27 cellular contexts compared by ENCODE assay signal in genomic region chr20:16191496-16191895, GRCh38.
"Had no signal": no experiment of that assay in that cellular context is flagged by ENCODE, and none has a peak within 500 bp of the region (broad histone marks: within the 10 kb centered on the region; RNA-seq: fewer than 3 reads in every experiment).

No MANE protein-coding gene starts in this region.

- H3K27ac ChIP-seq: adrenal gland, PC-9 had no signal

- DNase-seq: activated CD4-positive, alpha-beta T cell treated with anti-CD3 and anti-CD28 coated beads for 36 hours; activated CD4-positive, alpha-beta T cell treated with anti-CD3 and anti-CD28 coated beads, Interleukin-2, amount 10 ng/mL, durations not matched to agents 7 days and 5 days; activated CD4-positive, alpha-beta T cell treated with anti-CD3 and anti-CD28 coated beads, Interleukin-2, amount 50 U/mL, for 48 hours; activated CD8-positive, alpha-beta T cell treated with anti-CD3 and anti-CD28 coated beads, Interleukin-2, amount 10 ng/mL, durations not matched to agents 7 days and 5 days; activated gamma-delta T cell; activated naive CD4-positive, alpha-beta T cell treated with Interleukin-2 at 50 U/mL for 16 hours; activated naive CD8-positive, alpha-beta T cell treated with anti-CD3 and anti-CD28 coated beads, Interleukin-2, amount 10 ng/mL, durations not matched to agents 7 days and 5 days; activated T-cell treated with anti-CD3 and anti-CD28 coated beads, Interleukin-2, amount 50 U/mL, for 24 hours; adrenal gland; caudate nucleus; cerebellar nuclear complex; NCI-H1105; NCI-H1417 treated with DMSO at 0.1 percent for 48 hours; NCI-H1694; NCI-H1930; NCI-H510A; NCI-H526; NCI-H774; PC-9; Right ventricle myocardium superior had no signal

- H3K27me3 Mint-ChIP-seq: activated CD4-positive, alpha-beta T cell treated with anti-CD3 and anti-CD28 coated beads for 36 hours; activated CD4-positive, alpha-beta T cell treated with anti-CD3 and anti-CD28 coated beads, Interleukin-2, amount 10 ng/mL, durations not matched to agents 7 days and 5 days; activated naive CD4-positive, alpha-beta T cell treated with anti-CD3 and anti-CD28 coated beads, Interleukin-2, amount 50 U/mL, for 24 hours; activated naive CD8-positive, alpha-beta T cell treated with anti-CD3 and anti-CD28 coated beads, Interleukin-2, amount 10 ng/mL, durations not matched to agents 7 days and 5 days; activated T-cell treated with anti-CD3 and anti-CD28 coated beads, Interleukin-2, amount 50 U/mL, for 24 hours had no signal

- H3K9me3 Mint-ChIP-seq: activated CD4-positive, alpha-beta T cell treated with anti-CD3 and anti-CD28 coated beads, Interleukin-2, amount 10 ng/mL, durations not matched to agents 7 days and 5 days; activated naive CD4-positive, alpha-beta T cell treated with anti-CD3 and anti-CD28 coated beads, Interleukin-2, amount 50 U/mL, for 24 hours; activated naive CD8-positive, alpha-beta T cell treated with anti-CD3 and anti-CD28 coated beads, Interleukin-2, amount 10 ng/mL, durations not matched to agents 7 days and 5 days; activated T-helper 2 cell treated with anti-CD3 and anti-CD28 coated beads, Interferon-gamma antibody, Interleukin-2, Interleukin-4, amounts not matched to agents 10 μg/mL and 5 μg/mL and 100 μg/mL, durations not matched to agents 14 hours and 24 hours and 36 hours; T-helper 1 cell treated with Interleukin-12 subunit alpha and Interleukin-12 subunit beta and Interleukin-4 antibody, amounts not matched to agents 30 μg/mL and 1 μg/mL, for 36 hours; T-helper 2 cell treated with Interferon-gamma antibody and Interleukin-4, amounts not matched to agents 5 μg/mL and 100 μg/mL, for 36 hours; WTC11 had no signal

- H3K27me3 ChIP-seq: adrenal gland had no signal

- H3K4me3 Mint-ChIP-seq: activated CD4-positive, alpha-beta T cell treated with anti-CD3 and anti-CD28 coated beads for 36 hours; activated CD4-positive, alpha-beta T cell treated with anti-CD3 and anti-CD28 coated beads, Interleukin-2, amount 10 ng/mL, durations not matched to agents 7 days and 5 days; activated CD8-positive, alpha-beta T cell treated with anti-CD3 and anti-CD28 coated beads, Interleukin-2, amount 10 ng/mL, durations not matched to agents 7 days and 5 days; activated naive CD4-positive, alpha-beta T cell treated with anti-CD3 and anti-CD28 coated beads, Interleukin-2, amount 50 U/mL, for 24 hours; activated naive CD8-positive, alpha-beta T cell treated with anti-CD3 and anti-CD28 coated beads, Interleukin-2, amount 10 ng/mL, durations not matched to agents 7 days and 5 days; activated T-cell treated with anti-CD3 and anti-CD28 coated beads, Interleukin-2, amount 50 U/mL, for 24 hours; brain; T-helper 1 cell treated with Interleukin-12 subunit alpha and Interleukin-12 subunit beta and Interleukin-4 antibody, amounts not matched to agents 30 μg/mL and 1 μg/mL, for 36 hours; T-helper 2 cell treated with Interferon-gamma antibody and Interleukin-4, amounts not matched to agents 5 μg/mL and 100 μg/mL, for 36 hours; WTC11 had no signal

- H3K4me3 ChIP-seq: adrenal gland, PC-9 had no signal

- H3K4me1 ChIP-seq: adrenal gland had no signal

- H3K36me3 ChIP-seq: adrenal gland had no signal

- H3K4me1 Mint-ChIP-seq: activated CD4-positive, alpha-beta T cell treated with anti-CD3 and anti-CD28 coated beads for 36 hours; activated CD4-positive, alpha-beta T cell treated with anti-CD3 and anti-CD28 coated beads, Interleukin-2, amount 10 ng/mL, durations not matched to agents 7 days and 5 days; activated naive CD4-positive, alpha-beta T cell treated with anti-CD3 and anti-CD28 coated beads, Interleukin-2, amount 50 U/mL, for 24 hours; activated naive CD8-positive, alpha-beta T cell treated with anti-CD3 and anti-CD28 coated beads, Interleukin-2, amount 10 ng/mL, durations not matched to agents 7 days and 5 days had no signal

- H3K27ac Mint-ChIP-seq: activated CD4-positive, alpha-beta T cell treated with anti-CD3 and anti-CD28 coated beads for 36 hours; activated CD4-positive, alpha-beta T cell treated with anti-CD3 and anti-CD28 coated beads, Interleukin-2, amount 10 ng/mL, durations not matched to agents 7 days and 5 days; activated CD8-positive, alpha-beta T cell treated with anti-CD3 and anti-CD28 coated beads, Interleukin-2, amount 10 ng/mL, durations not matched to agents 7 days and 5 days; activated naive CD4-positive, alpha-beta T cell treated with anti-CD3 and anti-CD28 coated beads, Interleukin-2, amount 50 U/mL, for 24 hours; activated naive CD8-positive, alpha-beta T cell treated with anti-CD3 and anti-CD28 coated beads, Interleukin-2, amount 10 ng/mL, durations not matched to agents 7 days and 5 days; activated T-cell treated with anti-CD3 and anti-CD28 coated beads, Interleukin-2, amount 50 U/mL, for 24 hours; activated T-helper 2 cell treated with anti-CD3 and anti-CD28 coated beads, Interferon-gamma antibody, Interleukin-2, Interleukin-4, amounts not matched to agents 10 μg/mL and 5 μg/mL and 100 μg/mL, durations not matched to agents 14 hours and 24 hours and 36 hours; brain; T-helper 1 cell treated with Interleukin-12 subunit alpha and Interleukin-12 subunit beta and Interleukin-4 antibody, amounts not matched to agents 30 μg/mL and 1 μg/mL, for 36 hours; T-helper 2 cell treated with Interferon-gamma antibody and Interleukin-4, amounts not matched to agents 5 μg/mL and 100 μg/mL, for 36 hours; WTC11 had no signal

- H3K9me3 ChIP-seq: adrenal gland had no signal

- H2AFZ ChIP-seq: PC-9 had no signal

- ATAC-seq: activated CD4-positive, alpha-beta T cell treated with anti-CD3 and anti-CD28 coated beads for 36 hours; activated CD4-positive, CD25-positive, alpha-beta regulatory T cell treated with anti-CD3 and anti-CD28 coated beads, Interleukin-2, amount 50 U/mL, for 24 hours; activated CD8-positive, alpha-beta T cell treated with anti-CD3 and anti-CD28 coated beads, Interleukin-2, amount 10 ng/mL, durations not matched to agents 7 days and 5 days; WTC11 had no signal

- H3K4me2 ChIP-seq: PC-9 had no signal

- H3K36me3 Mint-ChIP-seq: activated naive CD4-positive, alpha-beta T cell treated with anti-CD3 and anti-CD28 coated beads, Interleukin-2, amount 50 U/mL, for 24 hours; activated naive CD8-positive, alpha-beta T cell treated with anti-CD3 and anti-CD28 coated beads, Interleukin-2, amount 10 ng/mL, durations not matched to agents 7 days and 5 days; brain; WTC11 had no signal
